In genomic region chr2:206953404-206953803, GRCh38 we compare ENCODE assay signal across 2 cellular contexts. TPM values are rescaled to one million over a fixed set of nuclear protein-coding genes. Genes with fewer than 3 reads are reported as not detected.
"Had no signal": no experiment of that assay in that cellular context is flagged by ENCODE, and none has a peak within 500 bp of the region (broad histone marks: within the 10 kb centered on the region; RNA-seq: fewer than 3 reads in every experiment).

No MANE protein-coding gene starts in this region.

RNA-seq across cellular contexts. Expression of gene CPO, which starts 14.1 kb away (rescaled TPM):
- total RNA-seq: G401, GM12878 had no signal
